Comparison of ENCODE assay signal across 38 cellular contexts in the genomic region with DNA sequence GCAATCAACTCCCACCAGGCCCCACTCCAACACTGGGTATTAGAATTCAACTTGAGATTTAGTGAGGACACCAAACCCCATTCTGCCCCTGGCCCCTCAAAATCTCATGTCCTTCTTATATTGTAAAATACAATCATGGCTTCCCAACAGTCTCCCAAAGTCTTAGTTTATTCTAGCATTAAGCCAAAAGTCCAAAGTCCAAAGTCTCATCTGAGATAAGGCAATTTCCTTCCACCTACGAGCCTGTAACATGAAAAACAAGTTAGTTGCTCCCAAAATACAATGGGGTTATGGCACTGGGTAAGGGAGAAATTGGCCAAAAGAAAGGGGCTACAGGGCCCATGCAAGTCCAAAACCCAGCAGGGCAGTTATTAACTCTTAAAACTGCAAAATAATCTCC. TPM values are rescaled to one million over a fixed set of nuclear protein-coding genes. Genes with fewer than 3 reads are reported as not detected.
"Had no signal": no experiment of that assay in that cellular context is flagged by ENCODE, and none has a peak within 500 bp of the region (broad histone marks: within the 10 kb centered on the region; RNA-seq: fewer than 3 reads in every experiment).

No MANE protein-coding gene starts in this region.

- H3K27me3 Mint-ChIP-seq: activated CD4-positive, alpha-beta memory T cell treated with anti-CD3 and anti-CD28 coated beads for 36 hours; activated CD4-positive, alpha-beta T cell treated with anti-CD3 and anti-CD28 coated beads, Interleukin-2, amount 10 ng/mL, durations not matched to agents 24 days and 14 days; activated CD8-positive, alpha-beta T cell treated with anti-CD3 and anti-CD28 coated beads for 36 hours; activated naive CD4-positive, alpha-beta T cell treated with anti-CD3 and anti-CD28 coated beads, Interleukin-2, amount 10 ng/mL, durations not matched to agents 7 days and 5 days; activated naive CD4-positive, alpha-beta T cell treated with anti-CD3 and anti-CD28 coated beads, Interleukin-2, amount 50 U/mL, for 24 hours; activated naive CD8-positive, alpha-beta T cell; activated naive CD8-positive, alpha-beta T cell treated with anti-CD3 and anti-CD28 coated beads, Interleukin-2, amount 10 ng/mL, durations not matched to agents 7 days and 5 days; activated naive CD8-positive, alpha-beta T cell treated with anti-CD3 and anti-CD28 coated beads, Interleukin-2, amount 50 U/mL, for 24 hours; activated T-cell treated with anti-CD3 and anti-CD28 coated beads, Interleukin-2, amount 50 U/mL, for 24 hours; brain; central memory CD8-positive, alpha-beta T cell had no signal

- H3K4me3 Mint-ChIP-seq: activated CD4-positive, alpha-beta memory T cell treated with anti-CD3 and anti-CD28 coated beads for 36 hours; activated CD4-positive, alpha-beta T cell treated with anti-CD3 and anti-CD28 coated beads, Interleukin-2, amount 10 ng/mL, durations not matched to agents 24 days and 14 days; activated CD8-positive, alpha-beta T cell treated with anti-CD3 and anti-CD28 coated beads for 36 hours; activated naive CD4-positive, alpha-beta T cell treated with anti-CD3 and anti-CD28 coated beads, Interleukin-2, amount 10 ng/mL, durations not matched to agents 7 days and 5 days; activated naive CD4-positive, alpha-beta T cell treated with anti-CD3 and anti-CD28 coated beads, Interleukin-2, amount 50 U/mL, for 24 hours; activated naive CD8-positive, alpha-beta T cell; activated naive CD8-positive, alpha-beta T cell treated with anti-CD3 and anti-CD28 coated beads, Interleukin-2, amount 10 ng/mL, durations not matched to agents 7 days and 5 days; activated naive CD8-positive, alpha-beta T cell treated with anti-CD3 and anti-CD28 coated beads, Interleukin-2, amount 50 U/mL, for 24 hours; activated T-cell treated with anti-CD3 and anti-CD28 coated beads, Interleukin-2, amount 50 U/mL, for 24 hours; brain; central memory CD8-positive, alpha-beta T cell; T-helper 1 cell treated with Interleukin-12 subunit alpha and Interleukin-12 subunit beta and Interleukin-4 antibody, amounts not matched to agents 30 μg/mL and 1 μg/mL, for 36 hours; T-helper 2 cell treated with Interferon-gamma antibody and Interleukin-4, amounts not matched to agents 5 μg/mL and 100 μg/mL, for 36 hours; WTC11 had no signal

- H3K4me1 ChIP-seq: ascending aorta had no signal

- H3K36me3 Mint-ChIP-seq: activated CD4-positive, alpha-beta memory T cell treated with anti-CD3 and anti-CD28 coated beads for 36 hours; activated naive CD4-positive, alpha-beta T cell treated with anti-CD3 and anti-CD28 coated beads, Interleukin-2, amount 10 ng/mL, durations not matched to agents 7 days and 5 days; activated naive CD4-positive, alpha-beta T cell treated with anti-CD3 and anti-CD28 coated beads, Interleukin-2, amount 50 U/mL, for 24 hours; activated naive CD8-positive, alpha-beta T cell; activated naive CD8-positive, alpha-beta T cell treated with anti-CD3 and anti-CD28 coated beads, Interleukin-2, amount 10 ng/mL, durations not matched to agents 7 days and 5 days; brain had no signal

- H3K27ac Mint-ChIP-seq: activated CD4-positive, alpha-beta memory T cell treated with anti-CD3 and anti-CD28 coated beads for 36 hours; activated CD4-positive, alpha-beta T cell treated with anti-CD3 and anti-CD28 coated beads, Interleukin-2, amount 10 ng/mL, durations not matched to agents 24 days and 14 days; activated CD8-positive, alpha-beta T cell treated with anti-CD3 and anti-CD28 coated beads for 36 hours; activated naive CD4-positive, alpha-beta T cell treated with anti-CD3 and anti-CD28 coated beads, Interleukin-2, amount 10 ng/mL, durations not matched to agents 7 days and 5 days; activated naive CD4-positive, alpha-beta T cell treated with anti-CD3 and anti-CD28 coated beads, Interleukin-2, amount 50 U/mL, for 24 hours; activated naive CD8-positive, alpha-beta T cell; activated naive CD8-positive, alpha-beta T cell treated with anti-CD3 and anti-CD28 coated beads, Interleukin-2, amount 10 ng/mL, durations not matched to agents 7 days and 5 days; activated naive CD8-positive, alpha-beta T cell treated with anti-CD3 and anti-CD28 coated beads, Interleukin-2, amount 50 U/mL, for 24 hours; activated T-cell treated with anti-CD3 and anti-CD28 coated beads, Interleukin-2, amount 50 U/mL, for 24 hours; activated T-helper 2 cell treated with anti-CD3 and anti-CD28 coated beads, Interferon-gamma antibody, Interleukin-2, Interleukin-4, amounts not matched to agents 10 μg/mL and 5 μg/mL and 100 μg/mL, durations not matched to agents 14 hours and 24 hours and 36 hours; brain; T-helper 1 cell treated with Interleukin-12 subunit alpha and Interleukin-12 subunit beta and Interleukin-4 antibody, amounts not matched to agents 30 μg/mL and 1 μg/mL, for 36 hours; T-helper 2 cell treated with Interferon-gamma antibody and Interleukin-4, amounts not matched to agents 5 μg/mL and 100 μg/mL, for 36 hours; WTC11 had no signal

- H3K36me3 ChIP-seq: ascending aorta, cardiac muscle cell, WERI-Rb-1 had no signal

- H3K27me3 ChIP-seq: ascending aorta, cardiac muscle cell had no signal

- H3K4me1 Mint-ChIP-seq: activated CD4-positive, alpha-beta T cell treated with anti-CD3 and anti-CD28 coated beads, Interleukin-2, amount 10 ng/mL, durations not matched to agents 24 days and 14 days; activated naive CD4-positive, alpha-beta T cell treated with anti-CD3 and anti-CD28 coated beads, Interleukin-2, amount 10 ng/mL, durations not matched to agents 7 days and 5 days; activated naive CD4-positive, alpha-beta T cell treated with anti-CD3 and anti-CD28 coated beads, Interleukin-2, amount 50 U/mL, for 24 hours; activated naive CD8-positive, alpha-beta T cell treated with anti-CD3 and anti-CD28 coated beads, Interleukin-2, amount 10 ng/mL, durations not matched to agents 7 days and 5 days; activated naive CD8-positive, alpha-beta T cell treated with anti-CD3 and anti-CD28 coated beads, Interleukin-2, amount 50 U/mL, for 24 hours; brain; central memory CD8-positive, alpha-beta T cell; WTC11 had no signal

- H3K4me3 ChIP-seq: ascending aorta, cardiac muscle cell had no signal

- H3K27ac ChIP-seq: ascending aorta, cardiac muscle cell, WERI-Rb-1 had no signal

- H3K9me3 ChIP-seq: ascending aorta had no signal

- FAIRE-seq: TTC549 had no signal

- DNase-seq: activated CD4-positive, alpha-beta memory T cell treated with anti-CD3 and anti-CD28 coated beads for 36 hours; activated CD4-positive, alpha-beta T cell treated with anti-CD3 and anti-CD28 coated beads for 1 hour; activated CD4-positive, alpha-beta T cell treated with anti-CD3 and anti-CD28 coated beads for 4 hours; activated CD4-positive, alpha-beta T cell treated with anti-CD3 and anti-CD28 coated beads, Interleukin-2, amount 10 ng/mL, durations not matched to agents 24 days and 14 days; activated CD4-positive, alpha-beta T cell treated with anti-CD3 and anti-CD28 coated beads, Interleukin-2, amount 50 U/mL, for 1 hour; activated CD4-positive, alpha-beta T cell treated with anti-CD3 and anti-CD28 coated beads, Interleukin-2, amount 50 U/mL, for 4 hours; activated CD4-positive, CD25-positive, alpha-beta regulatory T cell; activated CD8-positive, alpha-beta memory T cell treated with anti-CD3 and anti-CD28 coated beads, Interleukin-2, amount 50 U/mL, for 48 hours; activated CD8-positive, alpha-beta T cell treated with anti-CD3 and anti-CD28 coated beads for 36 hours; activated effector memory CD4-positive, alpha-beta T cell treated with Interleukin-2 at 50 U/mL for 16 hours; activated gamma-delta T cell; activated naive CD4-positive, alpha-beta T cell treated with anti-CD3 and anti-CD28 coated beads, Interleukin-2, amount 10 ng/mL, durations not matched to agents 7 days and 5 days; activated naive CD4-positive, alpha-beta T cell treated with Interleukin-2 at 50 U/mL for 16 hours; activated naive CD8-positive, alpha-beta T cell treated with anti-CD3 and anti-CD28 coated beads, Interleukin-2, amount 10 ng/mL, durations not matched to agents 7 days and 5 days; activated naive CD8-positive, alpha-beta T cell treated with anti-CD3 and anti-CD28 coated beads, Interleukin-2, amount 50 U/mL, for 24 hours; activated T-cell treated with anti-CD3 and anti-CD28 coated beads, Interleukin-2, amount 50 U/mL, for 24 hours; activated T-cell treated with anti-CD3 and anti-CD28 coated beads, Interleukin-2, amount 50 U/mL, for 48 hours; amygdala; anterior cingulate cortex; caudate nucleus; cerebellar nuclear complex; T-helper 1 cell; T-helper 2 cell; T-helper 9 cell; WERI-Rb-1 had no signal

- ATAC-seq: activated CD4-positive, CD25-positive, alpha-beta regulatory T cell treated with anti-CD3 and anti-CD28 coated beads, Interleukin-2, amount 50 U/mL, for 24 hours; activated CD8-positive, alpha-beta T cell treated with anti-CD3 and anti-CD28 coated beads for 36 hours; activated naive CD8-positive, alpha-beta T cell treated with anti-CD3 and anti-CD28 coated beads, Interleukin-2, amount 50 U/mL, for 24 hours; WTC11 had no signal

RNA-seq across cellular contexts. Expression of gene TMTC1, which starts 46.6 kb away (rescaled TPM):
- total RNA-seq: activated CD8-positive, alpha-beta memory T cell treated with anti-CD3 and anti-CD28 coated beads for 36 hours; activated CD8-positive, alpha-beta T cell treated with anti-CD3 and anti-CD28 coated beads for 36 hours; activated naive CD8-positive, alpha-beta T cell treated with anti-CD3 and anti-CD28 coated beads, Interleukin-2, amount 10 ng/mL, durations not matched to agents 7 days and 5 days had no signal
